Comparison of ENCODE assay signal across 18 cellular contexts in the genomic region with DNA sequence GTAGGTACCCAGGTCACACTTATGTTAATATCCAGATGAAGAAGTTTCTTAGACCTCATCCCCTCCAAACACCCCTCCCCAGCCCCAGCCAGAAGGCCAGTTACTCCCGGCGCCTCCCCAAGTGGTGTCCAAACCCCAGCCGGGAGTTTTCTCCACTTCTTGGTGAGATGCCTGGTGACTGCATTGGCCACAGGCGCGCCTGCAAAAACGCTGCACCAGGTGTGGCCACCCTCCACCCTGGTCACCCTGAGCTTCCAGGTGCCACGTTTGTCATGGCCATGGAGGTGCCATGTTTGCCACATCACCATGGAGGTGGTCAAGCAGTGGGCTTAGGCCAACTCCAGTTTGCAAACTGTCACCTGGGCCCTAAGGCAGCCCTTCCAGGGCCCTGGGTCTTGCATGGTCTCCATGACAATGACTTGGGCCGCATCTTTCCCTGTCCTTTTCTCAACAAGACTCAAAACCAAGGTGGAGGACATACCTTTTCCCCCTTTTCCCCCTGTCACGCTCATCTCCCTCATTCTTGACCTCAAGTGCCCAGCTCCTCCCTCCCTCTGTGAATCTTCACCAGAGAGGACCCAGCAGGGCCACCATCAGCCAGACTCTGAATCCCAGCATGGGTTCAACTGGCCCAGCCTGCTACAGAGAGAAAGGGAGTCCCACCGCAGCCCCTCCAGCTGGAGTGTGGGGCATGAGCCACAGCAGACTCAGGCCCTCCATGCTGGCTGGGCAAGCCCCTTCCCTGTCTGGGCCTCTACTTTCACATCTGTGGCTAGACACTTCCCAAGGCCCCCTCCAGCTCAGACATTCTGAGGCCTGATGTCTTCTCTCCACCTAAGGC.
A peak's percentile ranks its signal among the peaks of the same experiment; 100 is the strongest.
DNase-seq lines count a peak whose midpoint lies in the region; ATAC-seq and TF ChIP-seq lines count a peak whose summit lies in the region.
"Had no signal": no experiment of that assay in that cellular context is flagged by ENCODE, and none has a peak within 500 bp of the region (broad histone marks: within the 10 kb centered on the region; RNA-seq: fewer than 3 reads in every experiment).

No MANE protein-coding gene starts in this region.

- TF ChIP-seq CTCF in coronary artery (IDR thresholded peaks at IDR 0.05) (no peak), mesothelial cell of epicardium (IDR thresholded peaks at IDR 0.05; ENCODE audit: unreplicated experiment) (no peak), testis (IDR thresholded peaks at IDR 0.05) (no peak)

- H3K27me3 Mint-ChIP-seq in mesothelial cell of epicardium (ENCODE audit: low read depth) = no peaks in the 10 kb centered on the region
- peaks cover 18% of the 10 kb centered on the region for H3K27me3 Mint-ChIP-seq in stimulated activated naive CD8-positive, alpha-beta T cell treated with anti-CD3 and anti-CD28 coated beads, Interleukin-15, amount 100 ng/mL, for 72 hours

- 96 to 98% methylated on average over 3 to 10 of the region's 10 CpGs for WGBS in testis, 2 donors

- no peak overlapping the region for H3K4me3 ChIP-seq in BLaER1 treated with 17β-estradiol and CSF1 and Interleukin-3, amounts not matched to agents 10 nM and 100 nM
- H3K4me3 ChIP-seq in coronary artery (no peak overlapping the region), testis (no peak overlapping the region)
- H3K4me3 ChIP-seq: MG63, Peyer's patch had no signal

- DNase-seq in coronary artery (ENCODE audit: low spot score) (peak; percentile 63), mesothelial cell of epicardium (ENCODE audit: low spot score in 2 of 2, unreplicated experiment in 2 of 2) (peak in 1 of 2 experiments; percentile 37), NCI-H2171 (lab: John Stamatoyannopoulos, UW) (no peak), testis (no peak)
- DNase-seq in stimulated activated naive CD8-positive, alpha-beta T cell treated with anti-CD3 and anti-CD28 coated beads, Interleukin-15, amount 100 ng/mL, for 72 hours = no peak
- DNase-seq in activated CD4-positive, alpha-beta T cell treated with anti-CD3 and anti-CD28 coated beads, Interleukin-2, amount 50 U/mL, for 48 hours = no peak
- DNase-seq: DND-41, GDM1, GOT3, MG63, NCI-H1092 treated with DMSO at 0.1 percent for 48 hours, NCI-H1694 treated with DMSO at 0.1 percent for 48 hours, NCI-H82, SHP77 treated with DMSO at 0.1 percent for 48 hours had no signal

- H3K27ac ChIP-seq in BLaER1 treated with 17β-estradiol and CSF1 and Interleukin-3, amounts not matched to agents 10 nM and 100 nM = peak overlapping the region in 4 of 11 experiments; percentile 38 to 59 (median 51); a peak in 7 of 22 replicates
- no peak overlapping the region for H3K27ac ChIP-seq in coronary artery
- H3K27ac ChIP-seq in testis = no peak overlapping the region
- H3K27ac ChIP-seq: Peyer's patch had no signal

- H3K9me3 Mint-ChIP-seq in mesothelial cell of epicardium = no peaks in the 10 kb centered on the region
- H3K9me3 Mint-ChIP-seq in stimulated activated naive CD8-positive, alpha-beta T cell treated with anti-CD3 and anti-CD28 coated beads, Interleukin-15, amount 100 ng/mL, for 72 hours = no peaks in the 10 kb centered on the region
- H3K9me3 Mint-ChIP-seq: CD8-positive, alpha-beta T cell had no signal

- no peaks in the 10 kb centered on the region for H4K20me1 ChIP-seq in BLaER1 treated with 17β-estradiol and CSF1 and Interleukin-3, amounts not matched to agents 10 nM and 100 nM

- intact Hi-C loops in testis (cut with DNase I; ENCODE audit: low total_unique reads) = no loop called here

- peaks cover 82% of the 10 kb centered on the region for H3K4me1 Mint-ChIP-seq in mesothelial cell of epicardium
- H3K4me1 Mint-ChIP-seq in stimulated activated naive CD8-positive, alpha-beta T cell treated with anti-CD3 and anti-CD28 coated beads, Interleukin-15, amount 100 ng/mL, for 72 hours = no peaks in the 10 kb centered on the region
- H3K4me1 Mint-ChIP-seq: B cell had no signal

- H3K4me3 Mint-ChIP-seq in mesothelial cell of epicardium = no peak overlapping the region
- H3K4me3 Mint-ChIP-seq in stimulated activated naive CD8-positive, alpha-beta T cell treated with anti-CD3 and anti-CD28 coated beads, Interleukin-15, amount 100 ng/mL, for 72 hours = no peak overlapping the region
- H3K4me3 Mint-ChIP-seq: B cell; CD8-positive, alpha-beta T cell had no signal

- peak overlapping the region in 2 of 11 experiments; percentile 33 to 49; a peak in 1 of 22 replicates for H3K9ac ChIP-seq in BLaER1 treated with 17β-estradiol and CSF1 and Interleukin-3, amounts not matched to agents 10 nM and 100 nM

- peak overlapping the region in 9 of 11 experiments; percentile 34 to 83 (median 71); a peak in 18 of 22 replicates for H3K4me2 ChIP-seq in BLaER1 treated with 17β-estradiol and CSF1 and Interleukin-3, amounts not matched to agents 10 nM and 100 nM

- no peaks in the 10 kb centered on the region for H3K36me3 Mint-ChIP-seq in mesothelial cell of epicardium
- H3K36me3 Mint-ChIP-seq: CD8-positive, alpha-beta T cell had no signal

- H3K9me3 ChIP-seq in BLaER1 treated with 17β-estradiol and CSF1 and Interleukin-3, amounts not matched to agents 10 nM and 100 nM (replicated peaks in 1 of 11) = peaks cover 0 to 5% (median 0%) of the 10 kb centered on the region in 11 experiments; a peak in 2 of 22 replicates
- H3K9me3 ChIP-seq in testis = no peaks in the 10 kb centered on the region
- H3K9me3 ChIP-seq: MG63, Peyer's patch had no signal

- H3K36me3 ChIP-seq in BLaER1 treated with 17β-estradiol and CSF1 and Interleukin-3, amounts not matched to agents 10 nM and 100 nM = no peaks in the 10 kb centered on the region
- H3K36me3 ChIP-seq in testis (ENCODE audit: low read depth, missing control alignments) = no peaks in the 10 kb centered on the region
- H3K36me3 ChIP-seq: MG63, Peyer's patch had no signal

- ATAC-seq in stimulated activated naive CD8-positive, alpha-beta T cell treated with anti-CD3 and anti-CD28 coated beads, Interleukin-15, amount 100 ng/mL, for 72 hours = no peak
- ATAC-seq: CD8-positive, alpha-beta T cell had no signal

- TF ChIP-seq POLR2A in testis (IDR thresholded peaks at IDR 0.05) = no peak

- peak overlapping the region; percentile 80 for H3K27ac Mint-ChIP-seq in mesothelial cell of epicardium
- peak overlapping the region; percentile 29 to 50 for H3K27ac Mint-ChIP-seq in stimulated activated naive CD8-positive, alpha-beta T cell treated with anti-CD3 and anti-CD28 coated beads, Interleukin-15, amount 100 ng/mL, for 72 hours
- H3K27ac Mint-ChIP-seq: B cell; CD8-positive, alpha-beta T cell had no signal

- H3K27me3 ChIP-seq in BLaER1 treated with 17β-estradiol and CSF1 and Interleukin-3, amounts not matched to agents 10 nM and 100 nM = no peaks in the 10 kb centered on the region
- no peaks in the 10 kb centered on the region for H3K27me3 ChIP-seq in testis
- H3K27me3 ChIP-seq: MG63, Peyer's patch had no signal

- H3K4me1 ChIP-seq in BLaER1 treated with 17β-estradiol and CSF1 and Interleukin-3, amounts not matched to agents 10 nM and 100 nM = peaks cover 3 to 76% (median 69%) of the 10 kb centered on the region in 10 experiments; a peak in 17 of 20 replicates
- peaks cover 12% of the 10 kb centered on the region for H3K4me1 ChIP-seq in testis
- H3K4me1 ChIP-seq: Peyer's patch had no signal
